24 cellular contexts compared by ENCODE assay signal in the genomic region with DNA sequence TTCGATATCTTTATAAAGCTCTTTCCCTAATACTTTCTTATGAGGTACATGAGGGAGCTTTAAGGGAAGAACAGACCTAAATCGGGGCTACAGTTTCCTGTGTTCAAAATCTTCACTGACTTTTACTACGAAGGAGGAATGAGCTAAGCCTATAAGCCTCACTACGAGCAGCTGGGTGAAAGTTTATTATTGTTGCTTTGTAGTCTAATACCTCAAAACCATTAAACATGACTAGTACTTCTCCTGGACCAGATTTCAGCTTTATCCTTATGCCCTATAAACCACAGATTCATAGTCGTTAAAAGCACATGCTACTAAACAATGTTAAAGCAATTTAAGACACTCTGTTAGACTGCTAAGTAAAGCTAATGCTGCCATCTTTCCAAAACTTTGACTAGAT. TPM values are rescaled to one million over a fixed set of nuclear protein-coding genes. Genes with fewer than 3 reads are reported as not detected.
DNase-seq lines count a peak whose midpoint lies in the region; ATAC-seq and TF ChIP-seq lines count a peak whose summit lies in the region.
"Had no signal": no experiment of that assay in that cellular context is flagged by ENCODE, and none has a peak within 500 bp of the region (broad histone marks: within the 10 kb centered on the region; RNA-seq: fewer than 3 reads in every experiment).

No MANE protein-coding gene starts in this region.

- BruUV-seq in PC-3 (replicated peaks; lab: Mats Ljungman, UMichigan): no TSS peak

- TF ChIP-seq CTCF in PC-3 (conservative IDR thresholded peaks at IDR 0.05; ENCODE audit: low read depth, low read length) (no peak), fibroblast of mammary gland (conservative IDR thresholded peaks at IDR 0.05; ENCODE audit: control insufficient read depth, insufficient read depth, low read depth, low read length) (no peak)

- intact Hi-C loops in PC-3 (cut with micrococcal nuclease): loop anchor here (2.0 kb wide), 1 partner anchor 29 kb away; no protein-coding TSS in a partner anchor

- no peaks in the 10 kb centered on the region for H4K20me1 ChIP-seq in PC-3 (ENCODE audit: low read length)

- peak overlapping the region; percentile 10; the same call in 1 of the 2 replicates for H3K9ac ChIP-seq in PC-3 (ENCODE audit: low read length)

- no peaks in the 10 kb centered on the region for H3F3A ChIP-seq in PC-3 (ENCODE audit: low read length, unreplicated experiment)

- no peaks in the 10 kb centered on the region for H3K9me3 ChIP-seq in PC-3 (ENCODE audit: low read length)
- H3K9me3 ChIP-seq: A549, sigmoid colon, thoracic aorta had no signal

- H3K9me2 ChIP-seq in PC-3 (replicated peaks; ENCODE audit: low read length): no peaks in the 10 kb centered on the region

- CTCF ChIA-PET in PC-3 (lab: Charles Lee): no interaction called here

- peaks cover 54% of the 10 kb centered on the region for H3K4me1 ChIP-seq in PC-3 (ENCODE audit: insufficient read depth, low read length)
- H3K4me1 ChIP-seq: A549, sigmoid colon had no signal

- H3K36me3 ChIP-seq in PC-3 (ENCODE audit: low read depth, low read length): peaks cover 36% of the 10 kb centered on the region
- H3K36me3 ChIP-seq: thoracic aorta had no signal

- POLR2A ChIA-PET in PC-3 (lab: Charles Lee; ENCODE audit: unreplicated experiment): interaction anchor here (0.6 kb wide), 1 partner anchor 46 kb away, joined by 3 read pairs; no protein-coding TSS in a partner anchor

- H3K27me3 ChIP-seq in PC-3 (ENCODE audit: low read length): no peaks in the 10 kb centered on the region
- H3K27me3 ChIP-seq: sigmoid colon had no signal

- H2AFZ ChIP-seq in PC-3 (ENCODE audit: low read length): no peak overlapping the region

- H3K4me3 ChIP-seq in PC-3 (ENCODE audit: low read length) (no peak overlapping the region), fibroblast of mammary gland (ENCODE audit: control insufficient read depth, low read depth, low read length) (no peak overlapping the region)
- H3K4me3 ChIP-seq: A549, sigmoid colon, thoracic aorta had no signal

- peak; percentile 54 for ATAC-seq in PC-3
- ATAC-seq: A549; activated naive CD8-positive, alpha-beta T cell treated with anti-CD3 and anti-CD28 coated beads, Interleukin-2, amount 50 U/mL, for 24 hours; left cardiac atrium; stimulated activated memory B cell treated with anti-CD40 and anti-IgM and Interleukin-4, amounts not matched to agents 10 μg/mL and 1 μg/mL and 100 μg/mL, for 72 hours; T-helper 17 cell had no signal

- no peak overlapping the region for H3K4me2 ChIP-seq in PC-3 (ENCODE audit: low read length)
- H3K4me2 ChIP-seq: A549 had no signal

- DNase-seq in A172 (ENCODE audit: low spot score) (peak; percentile 3), GM04503 (ENCODE audit: low read depth) (peak; percentile 39), PC-3 (no peak), fibroblast of mammary gland (ENCODE audit: low read depth) (peak; percentile 16), NCI-H510A (lab: John Stamatoyannopoulos, UW) (no peak), GM19238 (ENCODE audit: insufficient read length, low spot score) (no peak), middle frontal gyrus (ENCODE audit: extremely low spot score, low spot score) (no peak)
- no peak for DNase-seq in central memory CD4-positive, alpha-beta T cell
- DNase-seq: activated CD4-positive, alpha-beta T cell treated with anti-CD3 and anti-CD28 coated beads, Interleukin-2, amount 10 ng/mL, durations not matched to agents 24 days and 14 days; activated naive CD8-positive, alpha-beta T cell treated with anti-CD3 and anti-CD28 coated beads, Interleukin-2, amount 50 U/mL, for 24 hours; caudate nucleus; erythroblast; left cardiac atrium; mesendoderm; NCI-H2107; NCI-H526 treated with DMSO at 0.1 percent for 48 hours; posterior cingulate gyrus; SHP77; sigmoid colon; stimulated activated CD4-positive, alpha-beta T cell treated with anti-CD3 and anti-CD28 coated beads, Interleukin-1b, Interleukin-23, amount 100 ng/mL, for 48 hours; T-helper 17 cell had no signal

- H3K27ac ChIP-seq in PC-3 (ENCODE audit: low read length): peak overlapping the region; percentile 20
- H3K27ac ChIP-seq: A549, sigmoid colon, thoracic aorta had no signal

- peaks cover 31% of the 10 kb centered on the region for H3K79me2 ChIP-seq in PC-3 (ENCODE audit: low read length)

RNA-seq across cellular contexts. Expression of a gene that starts 30.2 kb away (rescaled TPM):
- total RNA-seq in A172 (2014; rRNA removed; shearing (Covaris generic)): 45.9 and 46.4 TPM in 2 replicates
- 59.3 and 63.6 TPM in 2 replicates for total RNA-seq in PC-3 (2014; rRNA removed)

Comparison
In these comparisons a context has a peak if more than half of its experiments do, and no peak if none do; other contexts are left out.
1. DNase-seq: peak in A172 (single experiment), GM04503 (single experiment) and fibroblast of mammary gland (single experiment); none in PC-3 (single experiment), NCI-H510A (single experiment), GM19238 (single experiment), central memory CD4-positive, alpha-beta T cell (single experiment) and middle frontal gyrus (single experiment).